8 cellular contexts compared by ENCODE assay signal in genomic region chr15:70112018-70112395, GRCh38. TPM values are rescaled to one million over a fixed set of nuclear protein-coding genes. Genes with fewer than 3 reads are reported as not detected.
A peak's percentile ranks its signal among the peaks of the same experiment; 100 is the strongest.
DNase-seq lines count a peak whose midpoint lies in the region; ATAC-seq, FAIRE-seq and TF ChIP-seq lines count a peak whose summit lies in the region.

No MANE protein-coding gene starts in this region.

- no peak for TF ChIP-seq EP300 in HepG2 (IDR thresholded peaks at IDR 0.05; ENCODE audit: low read depth in 2 of 2, low read length in 2 of 2)
- no peak for TF ChIP-seq EP300 in HepG2 (CRISPR knock-in tag; IDR thresholded peaks at IDR 0.05; ENCODE audit: borderline replicate concordance)
- TF ChIP-seq EP300 in neural cell (conservative IDR thresholded peaks at IDR 0.05; ENCODE audit: poor library complexity, severe bottlenecking): no peak

- TF ChIP-seq POLR2A in HepG2 (IDR thresholded peaks at IDR 0.05; ENCODE audit: insufficient read depth in 1 of 2, low read depth in 2 of 2, low read length in 2 of 2) (no peak), vagina (IDR thresholded peaks at IDR 0.05) (no peak), GM12892 (IDR thresholded peaks at IDR 0.05; ENCODE audit: low read depth, low read length) (no peak)

- FAIRE-seq in HepG2 (lab: Jason Lieb, UNC): no peak
- no peak for FAIRE-seq in GM12892 (lab: Jason Lieb, UNC)

- WGBS in liver: 31% methylated on average over 5 of the region's 5 CpGs
- 6% methylated on average over 4 of the region's 5 CpGs for WGBS in HepG2 (ENCODE audit: low lambda C conversion rate)

- BruUV-seq in HepG2 (replicated peaks; lab: Mats Ljungman, UMichigan): no TSS peak

- in situ Hi-C loops in HepG2 (cut with HindIII; ENCODE audit: extremely low pct_ligation_motif_present, low pct_unique_long_range_greater_than_20kb): no loop called here

- H3K4me2 ChIP-seq in HepG2 (ENCODE audit: low read depth, low read length) (no peak overlapping the region), neural cell (ENCODE audit: low read length) (no peak overlapping the region)

- H2AFZ ChIP-seq in HepG2 (ENCODE audit: low read length) (no peak overlapping the region), neural cell (ENCODE audit: low read depth, low read length) (no peak overlapping the region)

- CTCF ChIA-PET in HepG2 (lab: Yijun Ruan, JAX; ENCODE audit: low intra/inter-chr PET ratio, low total read pairs): no interaction called here

- DNase-seq in HepG2 (ENCODE audit: low spot score) (no peak), vagina (ENCODE audit: extremely low spot score in 2 of 2) (no peak), GM12892 (ENCODE audit: insufficient read length) (no peak), NOMO-1 treated with DMSO at 0.1 percent for 48 hours (lab: John Stamatoyannopoulos, UW; ENCODE audit: unreplicated experiment) (no peak)

- H3K9me3 ChIP-seq in liver (ENCODE audit: control insufficient read depth in 4 of 4, low read length in 3 of 4) (no peaks in the 10 kb centered on the region), HepG2 (ENCODE audit: low read length) (no peaks in the 10 kb centered on the region), duodenal mucosa (ENCODE audit: control insufficient read depth in 1 of 2, low read length in 2 of 2) (no peaks in the 10 kb centered on the region), neural cell (ENCODE audit: low read length) (no peaks in the 10 kb centered on the region), vagina (no peaks in the 10 kb centered on the region)

- peaks cover 4 to 14% (median 9%) of the 10 kb centered on the region in 4 donors for H3K4me1 ChIP-seq in liver (ENCODE audit: control insufficient read depth in 4 of 4, insufficient read depth in 4 of 4, low read length in 3 of 4)
- H3K4me1 ChIP-seq in HepG2 (ENCODE audit: insufficient read depth, low read length): peaks cover 12% of the 10 kb centered on the region
- H3K4me1 ChIP-seq in duodenal mucosa (ENCODE audit: control insufficient read depth in 1 of 2, insufficient read depth in 2 of 2, low read length in 2 of 2): peaks cover 9 to 11% of the 10 kb centered on the region in 2 donors
- H3K4me1 ChIP-seq in vagina: peaks cover 18% of the 10 kb centered on the region

- H3K79me2 ChIP-seq in HepG2 (ENCODE audit: insufficient read depth, low read length) (no peaks in the 10 kb centered on the region), neural cell (replicated peaks; ENCODE audit: insufficient read depth, low read length) (no peaks in the 10 kb centered on the region)

- H3K27ac ChIP-seq in liver (ENCODE audit: low read depth in 1 of 2, low read length in 2 of 2): peak overlapping the region; percentile 51 to 64
- H3K27ac ChIP-seq in HepG2 (ENCODE audit: extremely low read length, insufficient read depth, low read length): no peak overlapping the region
- H3K27ac ChIP-seq in duodenal mucosa (ENCODE audit: low read depth, low read length): peak overlapping the region; percentile 17
- H3K27ac ChIP-seq in neural cell (ENCODE audit: low read length): no peak overlapping the region
- peak overlapping the region; percentile 73 for H3K27ac ChIP-seq in vagina

- H3K27me3 ChIP-seq in liver (ENCODE audit: control insufficient read depth in 4 of 4, insufficient read depth in 4 of 4, low read length in 3 of 4) (no peaks in the 10 kb centered on the region), HepG2 (ENCODE audit: control insufficient read depth in 1 of 2, insufficient read depth in 2 of 2, low read length in 2 of 2) (peaks cover 5 to 54% of the 10 kb centered on the region in 2 experiments; a peak in 4 of 5 replicates), duodenal mucosa (ENCODE audit: control insufficient read depth in 1 of 2, insufficient read depth in 2 of 2, low read length in 2 of 2) (peaks cover 0 to 2% of the 10 kb centered on the region in 2 donors), neural cell (ENCODE audit: insufficient read depth, low read depth, low read length) (peaks cover 15% of the 10 kb centered on the region), vagina (no peaks in the 10 kb centered on the region)

- peaks cover 3% of the 10 kb centered on the region; the same call in 1 of the 2 replicates for H4K20me1 ChIP-seq in HepG2 (ENCODE audit: insufficient read depth, low read length)
- no peaks in the 10 kb centered on the region for H4K20me1 ChIP-seq in neural cell (ENCODE audit: insufficient read depth)

- H3K36me3 ChIP-seq in liver (ENCODE audit: control insufficient read depth in 4 of 4, insufficient read depth in 3 of 4, low read depth in 1 of 4, low read length in 3 of 4) (no peaks in the 10 kb centered on the region), HepG2 (replicated peaks in 1 of 2; ENCODE audit: control insufficient read depth in 1 of 2, insufficient read depth in 2 of 2, low read length in 2 of 2) (no peaks in the 10 kb centered on the region), duodenal mucosa (ENCODE audit: control insufficient read depth in 1 of 2, insufficient read depth in 2 of 2, low read length in 2 of 2) (no peaks in the 10 kb centered on the region), neural cell (ENCODE audit: insufficient read depth, low read length) (no peaks in the 10 kb centered on the region), vagina (no peaks in the 10 kb centered on the region)

- TF ChIP-seq RAD21 in liver (IDR thresholded peaks at IDR 0.05) (no peak), HepG2 (CRISPR knock-in tag; IDR thresholded peaks at IDR 0.05) (no peak), neural cell (conservative IDR thresholded peaks at IDR 0.05) (no peak)

- ATAC-seq in HepG2: no peak; the same call in 2 of the 3 replicates
- ATAC-seq in HG03342 (IDR thresholded peaks at IDR 0.05; ENCODE audit: unreplicated experiment): no peak

- H3K4me3 ChIP-seq in liver (ENCODE audit: low read depth in 1 of 3, low read length in 3 of 3): no peak overlapping the region
- H3K4me3 ChIP-seq in HepG2 (replicated peaks in 1 of 3; ENCODE audit: insufficient read depth in 1 of 3, low read depth in 2 of 3, low read length in 3 of 3): no peak overlapping the region
- H3K4me3 ChIP-seq in duodenal mucosa (ENCODE audit: low read depth in 1 of 2, low read length in 2 of 2): peak overlapping the region; percentile 22 to 23
- peak overlapping the region; percentile 40 for H3K4me3 ChIP-seq in neural cell (ENCODE audit: low read length)
- H3K4me3 ChIP-seq in vagina: no peak overlapping the region

- H3K9ac ChIP-seq in liver (ENCODE audit: low read depth in 1 of 2, low read length in 2 of 2) (no peak overlapping the region), HepG2 (ENCODE audit: insufficient read depth, low read depth, low read length) (no peak overlapping the region), duodenal mucosa (ENCODE audit: low read depth in 1 of 2, low read length in 2 of 2) (no peak overlapping the region), neural cell (ENCODE audit: low read length) (peak overlapping the region; percentile 41)

- no peaks in the 10 kb centered on the region for H3F3A ChIP-seq in neural cell (ENCODE audit: insufficient read depth, low read length, poor library complexity, severe bottlenecking)

- TF ChIP-seq CTCF in liver (IDR thresholded peaks at IDR 0.05; ENCODE audit: low read depth, low read length, missing input control) (no peak), HepG2 (CRISPR knock-in tag; IDR thresholded peaks at IDR 0.05) (no peak), neural cell (IDR thresholded peaks at IDR 0.05; ENCODE audit: poor library complexity, severe bottlenecking) (no peak), vagina (IDR thresholded peaks at IDR 0.05) (no peak)

- POLR2A ChIA-PET in HepG2 (lab: Yijun Ruan, JAX): interaction anchor here (1.1 to 2.2 kb wide), 3 partner anchors 11 to 14 kb away, joined by 8 to 9 read pairs (median 8); partner anchors contain the start of gene TLE3

- no peaks in the 10 kb centered on the region for H3K9me2 ChIP-seq in neural cell (ENCODE audit: insufficient read depth, low read length)

- intact Hi-C loops in HepG2 (cut with micrococcal nuclease; ENCODE audit: unreplicated experiment) (no loop called here), vagina (cut with DNase I) (no loop called here)

TF ChIP-seq in HepG2, 621 proteins besides CTCF, POLR2A, EP300 and RAD21 (continues in another document):
- no peak for TF ChIP-seq KAT8 (CRISPR knock-in tag; IDR thresholded peaks at IDR 0.05)
- no peak for TF ChIP-seq ZNF572 (CRISPR knock-in tag; IDR thresholded peaks at IDR 0.05)

TF ChIP-seq in neural cell, 6 proteins besides CTCF, POLR2A, EP300 and RAD21:
- TF ChIP-seq TAF1 (IDR thresholded peaks at IDR 0.05; ENCODE audit: low read depth) (no peak), MXI1 (conservative IDR thresholded peaks at IDR 0.05; ENCODE audit: poor library complexity, severe bottlenecking) (no peak), POLR2AphosphoS5 (IDR thresholded peaks at IDR 0.05) (no peak), EZH2 (IDR thresholded peaks at IDR 0.05; ENCODE audit: borderline replicate concordance, insufficient read depth, low read length, poor library complexity, severe bottlenecking) (no peak)
TF ChIP-seq in neural cell: peak in this region for 0.

RNA-seq across cellular contexts. Expression of gene TLE3, which starts 14.3 kb away (rescaled TPM):
- 10 to 100 TPM in 1 of 2 donors, 1 to 10 TPM in 1; 8.5 to 13.7 TPM for total RNA-seq in liver
- polyA plus RNA-seq in liver: 1 to 10 TPM; 1.2 to 8.5 TPM
- total RNA-seq in HepG2 (2016; rRNA removed; fragmentation: Illumina TruSeq; extraction: Trizol): 11.9 TPM in 2 replicates
- 4.3 and 4.6 TPM in 2 replicates for total RNA-seq in HepG2 (2016; cell fraction: cytosol; rRNA removed; fragmentation: Illumina TruSeq; extraction: Trizol; ENCODE audit: low read depth)
- 11.3 and 13.4 TPM in 2 replicates for total RNA-seq in HepG2 (2016; cell fraction: insoluble cytoplasmic fraction; rRNA removed; fragmentation: Illumina TruSeq; extraction: Trizol)
- 6.8 and 8.2 TPM in 2 replicates for total RNA-seq in HepG2 (2016; cell fraction: membrane; rRNA removed; fragmentation: Illumina TruSeq; extraction: Trizol)
- total RNA-seq in HepG2 (2016; cell fraction: nucleus; rRNA removed; fragmentation: Illumina TruSeq; extraction: Trizol): 17.8 and 18.8 TPM in 2 replicates
- polyA plus RNA-seq in HepG2 (2011; rRNA removed): 10.8 and 13.8 TPM in 2 replicates
- polyA plus RNA-seq in HepG2 (2011; cell fraction: cytosol; rRNA removed): 7.1 and 8.6 TPM in 2 replicates
- polyA plus RNA-seq in HepG2 (2011; cell fraction: nucleus; rRNA removed): 48.8 and 69.4 TPM in 2 replicates
- 21.9 and 27.0 TPM in 2 replicates for polyA plus RNA-seq in HepG2 (2012)
- polyA plus RNA-seq in HepG2 (2016; cell fraction: cytosol; fragmentation: Illumina TruSeq; extraction: Trizol; ENCODE audit: low read depth): 0.89 and 1.1 TPM in 2 replicates
- polyA plus RNA-seq in HepG2 (2016; cell fraction: insoluble cytoplasmic fraction; fragmentation: Illumina TruSeq; extraction: Trizol; ENCODE audit: low read depth): 11.5 and 15.8 TPM in 2 replicates
- 2.4 and 4.2 TPM in 2 replicates for polyA plus RNA-seq in HepG2 (2016; cell fraction: membrane; fragmentation: Illumina TruSeq; extraction: Trizol; ENCODE audit: low read depth)
- 22.7 and 23.0 TPM in 2 replicates for polyA plus RNA-seq in HepG2 (2016; cell fraction: nucleus; fragmentation: Illumina TruSeq; extraction: Trizol; ENCODE audit: insufficient read depth, low read depth)
- 51.1 and 121 TPM in 2 replicates for polyA minus RNA-seq in HepG2 (2011; rRNA and poly(A)+ RNA removed; ENCODE audit: low replicate concordance)
- polyA minus RNA-seq in HepG2 (2011; cell fraction: cytosol; rRNA and poly(A)+ RNA removed): 16.1 and 16.6 TPM in 2 replicates
- polyA minus RNA-seq in HepG2 (2011; cell fraction: nucleus; rRNA and poly(A)+ RNA removed): 57.1 and 60.3 TPM in 2 replicates
- 22.8 and 27.6 TPM in 2 replicates for polyA plus RNA-seq in neural cell
- 19.8 and 23.6 TPM in 2 replicates for polyA minus RNA-seq in neural cell
- 64.6 TPM for total RNA-seq in vagina
- polyA plus RNA-seq in GM12892 (2012; ENCODE audit: missing spikeins): 12.9 TPM

Comparison
In these comparisons a context has a peak if more than half of its experiments do, and no peak if none do; other contexts are left out.
1. H3K27ac ChIP-seq: peak in liver (2 of 2), duodenal mucosa (single experiment) and vagina (single experiment); none in HepG2 (single experiment) and neural cell (single experiment).
2. H3K4me3 ChIP-seq: peak in duodenal mucosa (2 of 2) and neural cell (single experiment); none in liver (0 of 3), HepG2 (0 of 3) and vagina (0 of 2).